ENCODE assay signal across 1 cellular context in the genomic region with DNA sequence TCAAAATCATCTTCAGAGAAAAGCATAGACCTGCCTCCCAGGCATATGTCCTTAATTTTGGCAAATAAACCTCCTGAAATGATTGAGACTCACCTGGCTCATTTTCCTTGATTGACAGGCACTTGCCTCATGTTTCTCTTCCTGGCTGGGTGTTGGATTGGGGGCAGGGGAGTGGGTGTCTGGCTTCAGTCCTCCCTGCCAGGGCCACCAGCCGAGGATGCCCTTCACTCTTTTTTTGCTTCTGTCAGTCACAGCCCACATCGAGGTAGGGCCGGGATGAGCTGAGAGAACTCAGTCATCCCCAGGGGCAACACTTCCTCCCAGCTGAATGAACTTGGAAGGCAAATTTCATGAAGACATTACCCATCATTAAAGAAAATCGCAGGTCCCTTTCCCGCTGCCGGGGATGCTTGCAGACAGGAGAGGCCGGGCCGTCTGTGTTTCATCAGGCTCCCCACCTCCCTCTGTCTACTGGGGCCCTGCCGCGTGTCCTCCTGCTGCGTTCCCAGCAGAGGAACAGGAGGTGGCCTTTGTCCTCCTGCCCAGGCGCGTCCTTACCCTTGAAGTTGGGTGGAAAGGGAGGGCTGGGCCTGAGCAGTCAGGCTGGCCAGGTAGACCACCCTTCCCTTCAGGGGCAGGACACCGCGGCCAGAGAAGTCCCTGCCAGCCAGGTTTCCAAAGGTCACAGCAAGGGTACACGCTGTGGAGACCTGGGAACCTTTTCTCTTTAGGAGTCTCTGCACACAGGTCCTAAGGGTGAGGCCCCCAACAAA.
TF ChIP-seq lines count a peak whose summit lies in the region.

No MANE protein-coding gene starts in this region.

TF ChIP-seq in HepG2, 621 proteins besides CTCF, POLR2A, EP300 and RAD21 (continued from another document and continues in another):
- TF ChIP-seq, protein P1, sequence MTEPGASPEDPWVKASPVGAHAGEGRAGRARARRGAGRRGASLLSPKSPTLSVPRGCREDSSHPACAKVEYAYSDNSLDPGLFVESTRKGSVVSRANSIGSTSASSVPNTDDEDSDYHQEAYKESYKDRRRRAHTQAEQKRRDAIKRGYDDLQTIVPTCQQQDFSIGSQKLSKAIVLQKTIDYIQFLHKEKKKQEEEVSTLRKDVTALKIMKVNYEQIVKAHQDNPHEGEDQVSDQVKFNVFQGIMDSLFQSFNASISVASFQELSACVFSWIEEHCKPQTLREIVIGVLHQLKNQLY (CRISPR knock-in tag; IDR thresholded peaks at IDR 0.05): no peak; the same call in 1 of the 2 replicates
- TF ChIP-seq ZBTB1 (CRISPR knock-in tag; IDR thresholded peaks at IDR 0.05; ENCODE audit: borderline replicate concordance) (no peak), ZNF484 (CRISPR knock-in tag; IDR thresholded peaks at IDR 0.05; ENCODE audit: borderline replicate concordance, low read depth) (no peak), ZNF121 (CRISPR knock-in tag; IDR thresholded peaks at IDR 0.05) (peak; percentile 43; the same call in 1 of the 2 replicates), ZFP36L2 (CRISPR knock-in tag; IDR thresholded peaks at IDR 0.05) (no peak), MED8 (CRISPR knock-in tag; IDR thresholded peaks at IDR 0.05; ENCODE audit: insufficient replicate concordance) (peak; percentile 57), ZMAT3 (CRISPR knock-in tag; conservative IDR thresholded peaks at IDR 0.05) (no peak), DNMT3B (CRISPR knock-in tag; conservative IDR thresholded peaks at IDR 0.05) (0 out of 2 replicates have a peak, but pooled peaks have one; percentile 32), TMF1 (CRISPR knock-in tag; IDR thresholded peaks at IDR 0.05; ENCODE audit: low read depth) (no peak), CEBPB (IDR thresholded peaks at IDR 0.05; ENCODE audit: borderline replicate concordance, low read depth, low read length) (no peak), FLYWCH1 (CRISPR knock-in tag; IDR thresholded peaks at IDR 0.05) (no peak), NFYC (CRISPR knock-in tag; IDR thresholded peaks at IDR 0.05) (no peak), AHR (CRISPR knock-in tag; IDR thresholded peaks at IDR 0.05) (no peak), ZBTB20 (CRISPR knock-in tag; IDR thresholded peaks at IDR 0.05; ENCODE audit: borderline replicate concordance, low read depth) (no peak), EZH2 (conservative IDR thresholded peaks at IDR 0.05; ENCODE audit: low read depth, low read length) (no peak), GFI1 (CRISPR knock-in tag; IDR thresholded peaks at IDR 0.05; ENCODE audit: borderline replicate concordance) (peak; percentile 71; the same call in 1 of the 2 replicates), ZBTB7B (CRISPR knock-in tag; IDR thresholded peaks at IDR 0.05) (peak; percentile 61; the same call in 1 of the 2 replicates), NFIC (IDR thresholded peaks at IDR 0.05; ENCODE audit: low read length) (no peak), SMAD3 (CRISPR knock-in tag; IDR thresholded peaks at IDR 0.05) (no peak), PAWR (CRISPR knock-in tag; IDR thresholded peaks at IDR 0.05; ENCODE audit: borderline replicate concordance) (no peak), ZNF234 (CRISPR knock-in tag; conservative IDR thresholded peaks at IDR 0.05) (no peak), GZF1 (CRISPR knock-in tag; IDR thresholded peaks at IDR 0.05) (no peak), CAMTA2 (CRISPR knock-in tag; IDR thresholded peaks at IDR 0.05; ENCODE audit: borderline replicate concordance) (no peak), CBX5 (CRISPR knock-in tag; IDR thresholded peaks at IDR 0.05; ENCODE audit: borderline replicate concordance) (peak; percentile 67; the same call in 1 of the 2 replicates), BRD4 (CRISPR knock-in tag; IDR thresholded peaks at IDR 0.05) (peak; percentile 82), ETV5 (CRISPR knock-in tag; IDR thresholded peaks at IDR 0.05; ENCODE audit: borderline replicate concordance) (peak; percentile 44; the same call in 1 of the 2 replicates), ZNF841 (CRISPR knock-in tag; IDR thresholded peaks at IDR 0.05; ENCODE audit: borderline replicate concordance) (no peak), NFE2L2 (IDR thresholded peaks at IDR 0.05; ENCODE audit: low read length) (no peak), MATR3 (CRISPR knock-in tag; IDR thresholded peaks at IDR 0.05) (no peak), ZNF766 (CRISPR knock-in tag; IDR thresholded peaks at IDR 0.05; ENCODE audit: borderline replicate concordance) (no peak), PHF21A (CRISPR knock-in tag; IDR thresholded peaks at IDR 0.05) (peak; percentile 46; the same call in 1 of the 2 replicates)
- TF ChIP-seq, protein P2, sequence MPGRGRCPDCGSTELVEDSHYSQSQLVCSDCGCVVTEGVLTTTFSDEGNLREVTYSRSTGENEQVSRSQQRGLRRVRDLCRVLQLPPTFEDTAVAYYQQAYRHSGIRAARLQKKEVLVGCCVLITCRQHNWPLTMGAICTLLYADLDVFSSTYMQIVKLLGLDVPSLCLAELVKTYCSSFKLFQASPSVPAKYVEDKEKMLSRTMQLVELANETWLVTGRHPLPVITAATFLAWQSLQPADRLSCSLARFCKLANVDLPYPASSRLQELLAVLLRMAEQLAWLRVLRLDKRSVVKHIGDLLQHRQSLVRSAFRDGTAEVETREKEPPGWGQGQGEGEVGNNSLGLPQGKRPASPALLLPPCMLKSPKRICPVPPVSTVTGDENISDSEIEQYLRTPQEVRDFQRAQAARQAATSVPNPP (CRISPR knock-in tag; IDR thresholded peaks at IDR 0.05): no peak
- TF ChIP-seq, protein P3, sequence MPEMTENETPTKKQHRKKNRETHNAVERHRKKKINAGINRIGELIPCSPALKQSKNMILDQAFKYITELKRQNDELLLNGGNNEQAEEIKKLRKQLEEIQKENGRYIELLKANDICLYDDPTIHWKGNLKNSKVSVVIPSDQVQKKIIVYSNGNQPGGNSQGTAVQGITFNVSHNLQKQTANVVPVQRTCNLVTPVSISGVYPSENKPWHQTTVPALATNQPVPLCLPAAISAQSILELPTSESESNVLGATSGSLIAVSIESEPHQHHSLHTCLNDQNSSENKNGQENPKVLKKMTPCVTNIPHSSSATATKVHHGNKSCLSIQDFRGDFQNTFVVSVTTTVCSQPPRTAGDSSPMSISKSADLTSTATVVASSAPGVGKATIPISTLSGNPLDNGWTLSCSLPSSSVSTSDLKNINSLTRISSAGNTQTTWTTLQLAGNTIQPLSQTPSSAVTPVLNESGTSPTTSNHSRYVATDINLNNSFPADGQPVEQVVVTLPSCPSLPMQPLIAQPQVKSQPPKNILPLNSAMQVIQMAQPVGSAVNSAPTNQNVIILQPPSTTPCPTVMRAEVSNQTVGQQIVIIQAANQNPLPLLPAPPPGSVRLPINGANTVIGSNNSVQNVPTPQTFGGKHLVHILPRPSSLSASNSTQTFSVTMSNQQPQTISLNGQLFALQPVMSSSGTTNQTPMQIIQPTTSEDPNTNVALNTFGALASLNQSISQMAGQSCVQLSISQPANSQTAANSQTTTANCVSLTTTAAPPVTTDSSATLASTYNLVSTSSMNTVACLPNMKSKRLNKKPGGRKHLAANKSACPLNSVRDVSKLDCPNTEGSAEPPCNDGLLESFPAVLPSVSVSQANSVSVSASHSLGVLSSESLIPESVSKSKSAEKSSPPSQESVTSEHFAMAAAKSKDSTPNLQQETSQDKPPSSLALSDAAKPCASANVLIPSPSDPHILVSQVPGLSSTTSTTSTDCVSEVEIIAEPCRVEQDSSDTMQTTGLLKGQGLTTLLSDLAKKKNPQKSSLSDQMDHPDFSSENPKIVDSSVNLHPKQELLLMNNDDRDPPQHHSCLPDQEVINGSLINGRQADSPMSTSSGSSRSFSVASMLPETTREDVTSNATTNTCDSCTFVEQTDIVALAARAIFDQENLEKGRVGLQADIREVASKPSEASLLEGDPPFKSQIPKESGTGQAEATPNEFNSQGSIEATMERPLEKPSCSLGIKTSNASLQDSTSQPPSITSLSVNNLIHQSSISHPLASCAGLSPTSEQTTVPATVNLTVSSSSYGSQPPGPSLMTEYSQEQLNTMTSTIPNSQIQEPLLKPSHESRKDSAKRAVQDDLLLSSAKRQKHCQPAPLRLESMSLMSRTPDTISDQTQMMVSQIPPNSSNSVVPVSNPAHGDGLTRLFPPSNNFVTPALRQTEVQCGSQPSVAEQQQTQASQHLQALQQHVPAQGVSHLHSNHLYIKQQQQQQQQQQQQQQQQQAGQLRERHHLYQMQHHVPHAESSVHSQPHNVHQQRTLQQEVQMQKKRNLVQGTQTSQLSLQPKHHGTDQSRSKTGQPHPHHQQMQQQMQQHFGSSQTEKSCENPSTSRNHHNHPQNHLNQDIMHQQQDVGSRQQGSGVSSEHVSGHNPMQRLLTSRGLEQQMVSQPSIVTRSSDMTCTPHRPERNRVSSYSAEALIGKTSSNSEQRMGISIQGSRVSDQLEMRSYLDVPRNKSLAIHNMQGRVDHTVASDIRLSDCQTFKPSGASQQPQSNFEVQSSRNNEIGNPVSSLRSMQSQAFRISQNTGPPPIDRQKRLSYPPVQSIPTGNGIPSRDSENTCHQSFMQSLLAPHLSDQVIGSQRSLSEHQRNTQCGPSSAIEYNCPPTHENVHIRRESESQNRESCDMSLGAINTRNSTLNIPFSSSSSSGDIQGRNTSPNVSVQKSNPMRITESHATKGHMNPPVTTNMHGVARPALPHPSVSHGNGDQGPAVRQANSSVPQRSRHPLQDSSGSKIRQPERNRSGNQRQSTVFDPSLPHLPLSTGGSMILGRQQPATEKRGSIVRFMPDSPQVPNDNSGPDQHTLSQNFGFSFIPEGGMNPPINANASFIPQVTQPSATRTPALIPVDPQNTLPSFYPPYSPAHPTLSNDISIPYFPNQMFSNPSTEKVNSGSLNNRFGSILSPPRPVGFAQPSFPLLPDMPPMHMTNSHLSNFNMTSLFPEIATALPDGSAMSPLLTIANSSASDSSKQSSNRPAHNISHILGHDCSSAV (CRISPR knock-in tag; IDR thresholded peaks at IDR 0.05; ENCODE audit: borderline replicate concordance): no peak
- TF ChIP-seq, protein P4, sequence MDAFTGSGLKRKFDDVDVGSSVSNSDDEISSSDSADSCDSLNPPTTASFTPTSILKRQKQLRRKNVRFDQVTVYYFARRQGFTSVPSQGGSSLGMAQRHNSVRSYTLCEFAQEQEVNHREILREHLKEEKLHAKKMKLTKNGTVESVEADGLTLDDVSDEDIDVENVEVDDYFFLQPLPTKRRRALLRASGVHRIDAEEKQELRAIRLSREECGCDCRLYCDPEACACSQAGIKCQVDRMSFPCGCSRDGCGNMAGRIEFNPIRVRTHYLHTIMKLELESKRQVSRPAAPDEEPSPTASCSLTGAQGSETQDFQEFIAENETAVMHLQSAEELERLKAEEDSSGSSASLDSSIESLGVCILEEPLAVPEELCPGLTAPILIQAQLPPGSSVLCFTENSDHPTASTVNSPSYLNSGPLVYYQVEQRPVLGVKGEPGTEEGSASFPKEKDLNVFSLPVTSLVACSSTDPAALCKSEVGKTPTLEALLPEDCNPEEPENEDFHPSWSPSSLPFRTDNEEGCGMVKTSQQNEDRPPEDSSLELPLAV (CRISPR knock-in tag; conservative IDR thresholded peaks at IDR 0.05; ENCODE audit: low read depth): no peak
- TF ChIP-seq, protein P5, sequence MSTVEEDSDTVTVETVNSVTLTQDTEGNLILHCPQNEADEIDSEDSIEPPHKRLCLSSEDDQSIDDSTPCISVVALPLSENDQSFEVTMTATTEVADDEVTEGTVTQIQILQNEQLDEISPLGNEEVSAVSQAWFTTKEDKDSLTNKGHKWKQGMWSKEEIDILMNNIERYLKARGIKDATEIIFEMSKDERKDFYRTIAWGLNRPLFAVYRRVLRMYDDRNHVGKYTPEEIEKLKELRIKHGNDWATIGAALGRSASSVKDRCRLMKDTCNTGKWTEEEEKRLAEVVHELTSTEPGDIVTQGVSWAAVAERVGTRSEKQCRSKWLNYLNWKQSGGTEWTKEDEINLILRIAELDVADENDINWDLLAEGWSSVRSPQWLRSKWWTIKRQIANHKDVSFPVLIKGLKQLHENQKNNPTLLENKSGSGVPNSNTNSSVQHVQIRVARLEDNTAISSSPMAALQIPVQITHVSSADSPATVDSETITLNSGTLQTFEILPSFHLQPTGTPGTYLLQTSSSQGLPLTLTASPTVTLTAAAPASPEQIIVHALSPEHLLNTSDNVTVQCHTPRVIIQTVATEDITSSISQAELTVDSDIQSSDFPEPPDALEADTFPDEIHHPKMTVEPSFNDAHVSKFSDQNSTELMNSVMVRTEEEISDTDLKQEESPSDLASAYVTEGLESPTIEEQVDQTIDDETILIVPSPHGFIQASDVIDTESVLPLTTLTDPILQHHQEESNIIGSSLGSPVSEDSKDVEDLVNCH (CRISPR knock-in tag; IDR thresholded peaks at IDR 0.05): no peak
- TF ChIP-seq, protein P6, sequence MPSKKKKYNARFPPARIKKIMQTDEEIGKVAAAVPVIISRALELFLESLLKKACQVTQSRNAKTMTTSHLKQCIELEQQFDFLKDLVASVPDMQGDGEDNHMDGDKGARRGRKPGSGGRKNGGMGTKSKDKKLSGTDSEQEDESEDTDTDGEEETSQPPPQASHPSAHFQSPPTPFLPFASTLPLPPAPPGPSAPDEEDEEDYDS (CRISPR knock-in tag; IDR thresholded peaks at IDR 0.05): no peak
- TF ChIP-seq, protein P7, sequence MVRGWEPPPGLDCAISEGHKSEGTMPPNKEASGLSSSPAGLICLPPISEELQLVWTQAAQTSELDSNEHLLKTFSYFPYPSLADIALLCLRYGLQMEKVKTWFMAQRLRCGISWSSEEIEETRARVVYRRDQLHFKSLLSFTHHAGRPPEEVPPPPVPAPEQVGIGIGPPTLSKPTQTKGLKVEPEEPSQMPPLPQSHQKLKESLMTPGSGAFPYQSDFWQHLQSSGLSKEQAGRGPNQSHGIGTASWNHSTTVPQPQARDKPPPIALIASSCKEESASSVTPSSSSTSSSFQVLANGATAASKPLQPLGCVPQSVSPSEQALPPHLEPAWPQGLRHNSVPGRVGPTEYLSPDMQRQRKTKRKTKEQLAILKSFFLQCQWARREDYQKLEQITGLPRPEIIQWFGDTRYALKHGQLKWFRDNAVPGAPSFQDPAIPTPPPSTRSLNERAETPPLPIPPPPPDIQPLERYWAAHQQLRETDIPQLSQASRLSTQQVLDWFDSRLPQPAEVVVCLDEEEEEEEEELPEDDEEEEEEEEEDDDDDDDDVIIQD (CRISPR knock-in tag; IDR thresholded peaks at IDR 0.05; ENCODE audit: low read depth): peak; percentile 59; the same call in 1 of the 2 replicates
- TF ChIP-seq, protein P8, sequence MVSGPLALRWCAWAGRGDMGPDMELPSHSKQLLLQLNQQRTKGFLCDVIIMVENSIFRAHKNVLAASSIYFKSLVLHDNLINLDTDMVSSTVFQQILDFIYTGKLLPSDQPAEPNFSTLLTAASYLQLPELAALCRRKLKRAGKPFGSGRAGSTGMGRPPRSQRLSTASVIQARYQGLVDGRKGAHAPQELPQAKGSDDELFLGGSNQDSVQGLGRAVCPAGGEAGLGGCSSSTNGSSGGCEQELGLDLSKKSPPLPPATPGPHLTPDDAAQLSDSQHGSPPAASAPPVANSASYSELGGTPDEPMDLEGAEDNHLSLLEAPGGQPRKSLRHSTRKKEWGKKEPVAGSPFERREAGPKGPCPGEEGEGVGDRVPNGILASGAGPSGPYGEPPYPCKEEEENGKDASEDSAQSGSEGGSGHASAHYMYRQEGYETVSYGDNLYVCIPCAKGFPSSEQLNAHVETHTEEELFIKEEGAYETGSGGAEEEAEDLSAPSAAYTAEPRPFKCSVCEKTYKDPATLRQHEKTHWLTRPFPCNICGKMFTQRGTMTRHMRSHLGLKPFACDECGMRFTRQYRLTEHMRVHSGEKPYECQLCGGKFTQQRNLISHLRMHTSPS (CRISPR knock-in tag; IDR thresholded peaks at IDR 0.05; ENCODE audit: low read depth): no peak; the same call in 1 of the 2 replicates
